Comparison of ENCODE assay signal across 13 cellular contexts in the genomic region with DNA sequence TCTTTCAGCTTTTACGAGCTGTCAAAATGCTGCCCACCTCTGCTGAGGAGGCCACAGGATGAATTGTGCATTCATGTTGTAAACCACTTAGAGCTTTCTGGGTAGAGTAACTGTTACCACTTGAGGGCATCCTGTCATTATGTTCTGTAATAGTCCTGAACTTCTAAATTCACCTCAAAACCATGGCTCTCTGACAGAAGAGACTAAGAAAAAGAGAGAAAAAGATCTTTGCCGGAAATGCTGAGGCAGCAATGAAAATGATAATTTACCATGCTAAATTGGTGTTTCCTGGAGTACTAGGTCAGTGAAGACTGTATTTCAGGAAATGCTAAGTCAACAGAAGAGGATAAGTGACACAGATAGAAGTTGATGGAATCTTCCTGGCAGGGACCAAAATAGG.
A peak's percentile ranks its signal among the peaks of the same experiment; 100 is the strongest.
DNase-seq lines count a peak whose midpoint lies in the region; ATAC-seq, FAIRE-seq and TF ChIP-seq lines count a peak whose summit lies in the region.
"Had no signal": no experiment of that assay in that cellular context is flagged by ENCODE, and none has a peak within 500 bp of the region (broad histone marks: within the 10 kb centered on the region; RNA-seq: fewer than 3 reads in every experiment).

No MANE protein-coding gene starts in this region.

- no peaks in the 10 kb centered on the region for H3K27me3 ChIP-seq in cardiac muscle cell
- H3K27me3 ChIP-seq: colonic mucosa, vagina had no signal

- peaks cover 32% of the 10 kb centered on the region for H3K9me3 Mint-ChIP-seq in activated T-cell treated with anti-CD3 and anti-CD28 coated beads, Interleukin-2, amount 50 U/mL, for 24 hours

- no peaks in the 10 kb centered on the region for H3K4me1 Mint-ChIP-seq in activated T-cell treated with anti-CD3 and anti-CD28 coated beads, Interleukin-2, amount 50 U/mL, for 24 hours (ENCODE audit: low read depth)

- no peaks in the 10 kb centered on the region for H3K9me3 ChIP-seq in cardiac muscle cell (ENCODE audit: low read depth)
- H3K9me3 ChIP-seq: Caco-2, colonic mucosa, vagina had no signal

- TF ChIP-seq CTCF in cardiac muscle cell (IDR thresholded peaks at IDR 0.05; ENCODE audit: low read depth, low read length): peak; percentile 50
- peak; percentile 49 for TF ChIP-seq CTCF in fibroblast of mammary gland (conservative IDR thresholded peaks at IDR 0.05; ENCODE audit: control insufficient read depth, insufficient read depth, low read depth, low read length)

- FAIRE-seq in RCC 7860 (lab: Jason Lieb, UNC): no peak

- H3K4me1 ChIP-seq in cardiac muscle cell (ENCODE audit: low read depth): peaks cover 4% of the 10 kb centered on the region
- H3K4me1 ChIP-seq: Caco-2, colonic mucosa, vagina had no signal

- no peak overlapping the region for H3K4me3 ChIP-seq in cardiac muscle cell
- H3K4me3 ChIP-seq in fibroblast of mammary gland (ENCODE audit: control insufficient read depth, low read depth, low read length): no peak overlapping the region
- H3K4me3 ChIP-seq: colonic mucosa, lung, vagina had no signal

- ATAC-seq in left ventricle myocardium superior: no peak

- no peak overlapping the region for H3K27ac Mint-ChIP-seq in activated T-cell treated with anti-CD3 and anti-CD28 coated beads, Interleukin-2, amount 50 U/mL, for 24 hours

- intact Hi-C loops in left ventricle myocardium superior (cut with micrococcal nuclease): no loop called here

- no peaks in the 10 kb centered on the region for H3K36me3 Mint-ChIP-seq in activated T-cell treated with anti-CD3 and anti-CD28 coated beads, Interleukin-2, amount 50 U/mL, for 24 hours (ENCODE audit: low read depth)

- DNase-seq in cardiac muscle cell (ENCODE audit: low read depth in 1 of 2, low spot score in 1 of 2) (peak; percentile 14 to 79), left ventricle myocardium superior (no peak), RCC 7860 (ENCODE audit: low spot score) (peak; percentile 18), fibroblast of mammary gland (ENCODE audit: low read depth) (peak; percentile 75), stromal cell of bone marrow (ENCODE audit: low read depth) (peak; percentile 64), SIG-M5 (lab: John Stamatoyannopoulos, UW) (no peak), NCI-H345 (lab: John Stamatoyannopoulos, UW) (no peak)
- no peak for DNase-seq in activated T-cell treated with anti-CD3 and anti-CD28 coated beads, Interleukin-2, amount 50 U/mL, for 24 hours
- DNase-seq: activated CD8-positive, alpha-beta memory T cell treated with anti-CD3 and anti-CD28 coated beads, Interleukin-2, amount 50 U/mL, for 4 hours; colonic mucosa had no signal

- no peak overlapping the region for H3K27ac ChIP-seq in cardiac muscle cell
- H3K27ac ChIP-seq: colonic mucosa, vagina had no signal

- H3K36me3 ChIP-seq in cardiac muscle cell: no peaks in the 10 kb centered on the region
- H3K36me3 ChIP-seq: colonic mucosa, vagina had no signal

- H3K4me3 Mint-ChIP-seq in activated T-cell treated with anti-CD3 and anti-CD28 coated beads, Interleukin-2, amount 50 U/mL, for 24 hours: no peak overlapping the region

- no peaks in the 10 kb centered on the region for H3K27me3 Mint-ChIP-seq in activated T-cell treated with anti-CD3 and anti-CD28 coated beads, Interleukin-2, amount 50 U/mL, for 24 hours

Comparison
In these comparisons a context has a peak if more than half of its experiments do, and no peak if none do; other contexts are left out.
1. DNase-seq: peak in cardiac muscle cell (2 of 2), RCC 7860 (single experiment), fibroblast of mammary gland (single experiment) and stromal cell of bone marrow (single experiment); none in left ventricle myocardium superior (single experiment), SIG-M5 (single experiment), activated T-cell treated with anti-CD3 and anti-CD28 coated beads, Interleukin-2, amount 50 U/mL, for 24 hours (single experiment) and NCI-H345 (single experiment).